Comparison of ENCODE assay signal across 33 cellular contexts in the genomic region with DNA sequence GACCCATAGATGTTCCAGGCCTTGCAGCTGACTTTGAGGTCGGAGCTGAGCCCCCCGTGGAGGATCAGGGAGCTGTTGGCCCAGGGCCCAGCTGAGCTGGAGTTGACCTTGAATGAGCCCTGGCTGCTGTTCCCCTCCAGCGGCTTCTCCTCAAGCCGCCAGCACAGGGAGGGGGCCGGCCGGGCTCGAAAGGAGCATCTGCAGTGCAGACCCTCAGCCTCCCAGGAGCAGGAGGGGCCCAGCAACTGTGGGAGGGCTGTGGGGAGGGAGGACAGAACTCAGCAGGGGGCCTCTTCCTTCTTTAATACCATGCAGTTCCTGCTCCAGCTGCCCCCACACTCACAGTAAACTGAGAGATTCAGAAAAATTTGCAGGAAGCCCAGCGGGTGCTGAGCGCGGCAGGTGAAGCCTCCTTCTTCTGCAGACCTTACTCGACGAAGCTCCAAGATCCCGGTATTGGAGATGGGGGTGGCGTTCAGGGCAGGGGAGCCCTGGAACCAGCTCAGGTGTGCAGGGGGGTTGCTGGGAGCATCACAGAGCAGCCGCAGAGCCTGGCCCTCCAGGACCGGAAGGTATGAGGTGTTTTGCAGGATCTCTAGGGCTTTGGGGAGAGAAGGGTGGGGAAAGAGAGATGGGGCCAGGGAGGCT. TPM values are rescaled to one million over a fixed set of nuclear protein-coding genes. Genes with fewer than 3 reads are reported as not detected.
"Had no signal": no experiment of that assay in that cellular context is flagged by ENCODE, and none has a peak within 500 bp of the region (broad histone marks: within the 10 kb centered on the region; RNA-seq: fewer than 3 reads in every experiment).

No MANE protein-coding gene starts in this region.

- H3K4me1 ChIP-seq: lower lobe of right lung, pancreas, psoas muscle, right atrium auricular region, upper lobe of left lung, vagina had no signal

- DNase-seq: activated CD4-positive, alpha-beta T cell treated with anti-CD3 and anti-CD28 coated beads, Interleukin-2, amount 50 U/mL, for 1 hour; activated CD8-positive, alpha-beta T cell treated with anti-CD3 and anti-CD28 coated beads for 36 hours; activated gamma-delta T cell treated with Interleukin-2 at 50 U/mL for 16 hours; activated naive CD4-positive, alpha-beta T cell treated with anti-CD3 and anti-CD28 coated beads, Interleukin-2, amount 50 U/mL, for 16 hours; activated T-cell treated with anti-CD3 and anti-CD28 coated beads, Interleukin-2, amount 50 U/mL, for 4 hours; amniotic stem cell; brain microvascular endothelial cell; caudate nucleus; endodermal cell; foreskin fibroblast; heart left ventricle; hypothalamus; lower lobe of right lung; mesendoderm; mucosa of descending colon; nephron progenitor cell; nucleus accumbens; psoas muscle; stimulated activated naive CD8-positive, alpha-beta T cell treated with anti-CD3 and anti-CD28 coated beads, Interleukin-15, Interleukin-2, amounts not matched to agents 100 U/mL and 50 U/mL, for 24 hours; T-helper 2 cell had no signal

- H3K27ac ChIP-seq: brain microvascular endothelial cell, heart left ventricle, lower lobe of right lung, pancreas, psoas muscle, right atrium auricular region, thoracic aorta, upper lobe of left lung, vagina had no signal

- H3K36me3 Mint-ChIP-seq: WTC11 had no signal

- H3K27ac Mint-ChIP-seq: activated CD8-positive, alpha-beta T cell treated with anti-CD3 and anti-CD28 coated beads for 36 hours; activated T-helper 17 cell treated with anti-CD3 and anti-CD28 coated beads, Interleukin-2, amount 50 U/mL, for 72 hours; dendritic cell treated with granulocyte-macrophage colony-stimulating factor and Interleukin-4, amounts not matched to agents 40 ng/mL and 50 ng/mL, for 4 days; endodermal cell; nephron progenitor cell; WTC11 had no signal

- H3K4me1 Mint-ChIP-seq: activated T-helper 17 cell treated with anti-CD3 and anti-CD28 coated beads, Interleukin-2, amount 50 U/mL, for 72 hours; endodermal cell; nephron progenitor cell had no signal

- H3K4me3 ChIP-seq: heart left ventricle, lower lobe of right lung, mucosa of descending colon, pancreas, psoas muscle, right atrium auricular region, thoracic aorta, vagina had no signal

- H3K9me3 Mint-ChIP-seq: activated CD8-positive, alpha-beta T cell treated with anti-CD3 and anti-CD28 coated beads for 36 hours; activated T-cell treated with anti-CD3 and anti-CD28 coated beads, Interleukin-2, amount 50 U/mL, for 4 hours; activated T-helper 17 cell treated with anti-CD3 and anti-CD28 coated beads, Interleukin-2, amount 50 U/mL, for 72 hours; dendritic cell treated with granulocyte-macrophage colony-stimulating factor and Interleukin-4, amounts not matched to agents 40 ng/mL and 50 ng/mL, for 4 days; endodermal cell had no signal

- ATAC-seq: activated CD8-positive, alpha-beta T cell treated with anti-CD3 and anti-CD28 coated beads for 36 hours; activated T-cell treated with anti-CD3 and anti-CD28 coated beads, Interleukin-2, amount 50 U/mL, for 4 hours; activated T-helper 17 cell treated with anti-CD3 and anti-CD28 coated beads, Interleukin-2, amount 50 U/mL, for 72 hours; esophagus mucosa; heart left ventricle; left lobe of liver; mucosa of descending colon; pancreas; psoas muscle; stimulated activated naive CD8-positive, alpha-beta T cell treated with anti-CD3 and anti-CD28 coated beads, Interleukin-15, Interleukin-2, amounts not matched to agents 100 U/mL and 50 U/mL, for 24 hours; WTC11 had no signal

- H3K9me3 ChIP-seq: heart left ventricle, lower lobe of right lung, mucosa of descending colon, pancreas, psoas muscle, right atrium auricular region, thoracic aorta, upper lobe of left lung, vagina had no signal

- H3K36me3 ChIP-seq: brain microvascular endothelial cell, heart left ventricle, lower lobe of right lung, pancreas, right atrium auricular region, thoracic aorta, upper lobe of left lung, vagina had no signal

- H3K27me3 ChIP-seq: brain microvascular endothelial cell, pancreas, right atrium auricular region, upper lobe of left lung, vagina had no signal

- H3K4me3 Mint-ChIP-seq: activated CD8-positive, alpha-beta T cell treated with anti-CD3 and anti-CD28 coated beads for 36 hours; activated T-cell treated with anti-CD3 and anti-CD28 coated beads, Interleukin-2, amount 50 U/mL, for 4 hours; activated T-helper 17 cell treated with anti-CD3 and anti-CD28 coated beads, Interleukin-2, amount 50 U/mL, for 72 hours; endodermal cell; nephron progenitor cell; WTC11 had no signal

RNA-seq across cellular contexts. Expression of a gene that starts 2.6 kb away (rescaled TPM):
- total RNA-seq: activated CD8-positive, alpha-beta T cell treated with anti-CD3 and anti-CD28 coated beads for 36 hours; activated T-helper 17 cell treated with anti-CD3 and anti-CD28 coated beads, Interleukin-2, amount 50 U/mL, for 72 hours; astrocyte; endodermal cell; esophagus mucosa; kidney epithelial cell; left lobe of liver; myocyte had no signal

RNA-seq across cellular contexts. Expression of a gene that starts 19.0 kb away (rescaled TPM):
- total RNA-seq: activated CD8-positive, alpha-beta T cell treated with anti-CD3 and anti-CD28 coated beads for 36 hours; activated T-cell treated with anti-CD3 and anti-CD28 coated beads, Interleukin-2, amount 50 U/mL, for 4 hours; activated T-helper 17 cell treated with anti-CD3 and anti-CD28 coated beads, Interleukin-2, amount 50 U/mL, for 72 hours; astrocyte; endodermal cell; kidney epithelial cell; myocyte; vagina; WTC11 had no signal
